Comparison of ENCODE assay signal across 11 cellular contexts in genomic region chr7:127612263-127612662, GRCh38. TPM values are rescaled to one million over a fixed set of nuclear protein-coding genes. Genes with fewer than 3 reads are reported as not detected.
"Had no signal": no experiment of that assay in that cellular context is flagged by ENCODE, and none has a peak within 500 bp of the region (broad histone marks: within the 10 kb centered on the region; RNA-seq: fewer than 3 reads in every experiment).

No MANE protein-coding gene starts in this region.

- H3K4me3 Mint-ChIP-seq: GM23338, H9, HFFc6 had no signal

- H3K9me3 ChIP-seq: HAP-1 had no signal

- H3K27ac ChIP-seq: GM23248 had no signal

- DNase-seq: GM23248, GOT3, H7, H9, HCEC 1CT, HFFc6 had no signal

- ATAC-seq: GM23338, HCT116 had no signal

- H3K4me1 ChIP-seq: HAP-1 had no signal

- H3K27ac Mint-ChIP-seq: GM23338, H9, HFFc6 had no signal

- H3K4me3 ChIP-seq: GM23248, GM23338, HAP-1 had no signal

- H3K36me3 ChIP-seq: HAP-1 had no signal

RNA-seq across cellular contexts. Expression of gene PAX4, which starts 5.7 kb away (rescaled TPM):
- total RNA-seq: GM23248, GM23338, H1, H4, H9, HFFc6 had no signal
- polyA plus RNA-seq: GM23248, GM23338 had no signal

RNA-seq across cellular contexts. Expression of gene FSCN3, which starts 18.7 kb away (rescaled TPM):
- polyA plus RNA-seq: GM23248, GM23338 had no signal
